9 cellular contexts compared by ENCODE assay signal in genomic region chr3:120688121-120688520, GRCh38. TPM values are rescaled to one million over a fixed set of nuclear protein-coding genes. Genes with fewer than 3 reads are reported as not detected.
DNase-seq lines count a peak whose midpoint lies in the region; ATAC-seq and TF ChIP-seq lines count a peak whose summit lies in the region.
"Had no signal": no experiment of that assay in that cellular context is flagged by ENCODE, and none has a peak within 500 bp of the region (broad histone marks: within the 10 kb centered on the region; RNA-seq: fewer than 3 reads in every experiment).

No MANE protein-coding gene starts in this region.

- H3F3A ChIP-seq in GM23248 (ENCODE audit: insufficient read depth), result 0 out of 2 replicates have a peak, but pooled peaks cover under 1% of the 10 kb centered on the region

- H3K4me3 ChIP-seq in GM23248, result peak overlapping the region; percentile 28
- H3K4me3 ChIP-seq in left lung, result no peak overlapping the region
- H3K4me3 ChIP-seq: pancreas had no signal

- peak overlapping the region; percentile 31 for H3K9ac ChIP-seq in GM23248

- peak overlapping the region in 2 of 3 donors; percentile 61 to 84 for H3K27ac Mint-ChIP-seq in IgD-negative memory B cell

- peaks cover 22% of the 10 kb centered on the region for H3K4me1 ChIP-seq in GM23248 (ENCODE audit: insufficient read depth)
- no peaks in the 10 kb centered on the region for H3K4me1 ChIP-seq in left lung

- H3K27ac ChIP-seq in GM23248 (peak overlapping the region; percentile 52), left lung (no peak overlapping the region)
- H3K27ac ChIP-seq: pancreas had no signal

- peak overlapping the region; percentile 64 for H3K4me2 ChIP-seq in GM23248 (ENCODE audit: unreplicated experiment)

- H3K4me3 Mint-ChIP-seq in IgD-negative memory B cell, result peak overlapping the region in 3 of 4 donors; percentile 30 to 81 (median 78)

- no peaks in the 10 kb centered on the region for H3K27me3 Mint-ChIP-seq in IgD-negative memory B cell

- H3K9me3 Mint-ChIP-seq in IgD-negative memory B cell, result no peaks in the 10 kb centered on the region

- TF ChIP-seq CTCF in left lung (IDR thresholded peaks at IDR 0.05), result no peak

- H3K36me3 ChIP-seq in GM23248 (ENCODE audit: low read depth) (no peaks in the 10 kb centered on the region), left lung (peaks cover 0 to 10% of the 10 kb centered on the region in 2 donors)
- H3K36me3 ChIP-seq: pancreas had no signal

- H3K4me1 Mint-ChIP-seq in IgD-negative memory B cell, result peaks cover 14 to 31% (median 24%) of the 10 kb centered on the region in 3 donors

- in situ Hi-C loops in GM23248 (cut with MboI), result no loop called here

- no peaks in the 10 kb centered on the region for H4K20me1 ChIP-seq in GM23248 (ENCODE audit: insufficient read depth)

- H2AFZ ChIP-seq in GM23248, result peak overlapping the region; percentile 31

- no peaks in the 10 kb centered on the region for H3K79me2 ChIP-seq in GM23248 (ENCODE audit: insufficient read depth)

- H3K27me3 ChIP-seq in GM23248 (replicated peaks; ENCODE audit: insufficient read depth) (no peaks in the 10 kb centered on the region), left lung (no peaks in the 10 kb centered on the region)
- H3K27me3 ChIP-seq: pancreas had no signal

- H3K9me2 ChIP-seq in GM23248 (ENCODE audit: insufficient read depth), result no peaks in the 10 kb centered on the region

- peak; percentile 97 for ATAC-seq in GM18508 (IDR thresholded peaks at IDR 0.05; ENCODE audit: insufficient read depth, unreplicated experiment)
- peak; percentile 47 for ATAC-seq in left lung

- H3K9me3 ChIP-seq in GM23248 (ENCODE audit: low read depth) (no peaks in the 10 kb centered on the region), left lung (no peaks in the 10 kb centered on the region)
- H3K9me3 ChIP-seq: pancreas had no signal

- peak; percentile 66 for DNase-seq in GM23248
- DNase-seq in left lung, result no peak
- no peak for DNase-seq in H4 (ENCODE audit: low spot score)
- DNase-seq in dermis blood vessel endothelial cell, result no peak
- DNase-seq in posterior cingulate gyrus, result no peak
- DNase-seq in NCI-H226, result no peak
- DNase-seq: pancreas had no signal

- peaks cover 3% of the 10 kb centered on the region for H3K36me3 Mint-ChIP-seq in IgD-negative memory B cell

- intact Hi-C loops in left lung (cut with DNase I) (no loop called here), posterior cingulate gyrus (cut with DNase I) (no loop called here)

RNA-seq across cellular contexts. Expression of gene HGD, which starts 6.1 kb away (rescaled TPM):
- total RNA-seq in GM23248 (2014; rRNA removed; shearing (Covaris generic)), result not detected in 2 replicates
- polyA plus RNA-seq in GM23248 (2016; fragmentation: Nextera tagmentation; extraction: Ambion mirVana), result not detected in 2 replicates
- polyA plus RNA-seq in IgD-negative memory B cell, result 0.24 TPM
- 1 to 10 TPM; 1.0 to 2.4 TPM for total RNA-seq in left lung
- total RNA-seq in H4 (2014; rRNA removed; shearing (Covaris generic)), result 0.12 TPM in 1 of 2 replicates, not detected in the other
- total RNA-seq in dermis blood vessel endothelial cell, result 0.60 and 2.4 TPM in 2 replicates

RNA-seq across cellular contexts. Expression of gene RABL3, which starts 54.2 kb away (rescaled TPM):
- total RNA-seq in GM23248 (2014; rRNA removed; shearing (Covaris generic)), result 17.2 and 22.6 TPM in 2 replicates
- polyA plus RNA-seq in GM23248 (2016; fragmentation: Nextera tagmentation; extraction: Ambion mirVana) (27.4 and 28.4 TPM in 2 replicates), IgD-negative memory B cell (30.9 TPM)
- total RNA-seq in left lung (10 to 100 TPM; 19.0 to 20.0 TPM), dermis blood vessel endothelial cell (19.9 and 25.0 TPM in 2 replicates)
- total RNA-seq in H4 (2014; rRNA removed; shearing (Covaris generic)), result 30.6 and 31.6 TPM in 2 replicates

RNA-seq across cellular contexts. Expression of gene GTF2E1, which starts 54.4 kb away (rescaled TPM):
- 10.8 and 11.1 TPM in 2 replicates for total RNA-seq in GM23248 (2014; rRNA removed; shearing (Covaris generic))
- 6.9 and 7.2 TPM in 2 replicates for polyA plus RNA-seq in GM23248 (2016; fragmentation: Nextera tagmentation; extraction: Ambion mirVana)
- 12.2 TPM for polyA plus RNA-seq in IgD-negative memory B cell
- total RNA-seq in left lung, result 10 to 100 TPM; 14.5 to 21.5 TPM
- 22.4 and 26.0 TPM in 2 replicates for total RNA-seq in H4 (2014; rRNA removed; shearing (Covaris generic))
- total RNA-seq in dermis blood vessel endothelial cell, result 38.4 and 45.9 TPM in 2 replicates
